ENCODE assay signal across 1 cellular context in the genomic region with DNA sequence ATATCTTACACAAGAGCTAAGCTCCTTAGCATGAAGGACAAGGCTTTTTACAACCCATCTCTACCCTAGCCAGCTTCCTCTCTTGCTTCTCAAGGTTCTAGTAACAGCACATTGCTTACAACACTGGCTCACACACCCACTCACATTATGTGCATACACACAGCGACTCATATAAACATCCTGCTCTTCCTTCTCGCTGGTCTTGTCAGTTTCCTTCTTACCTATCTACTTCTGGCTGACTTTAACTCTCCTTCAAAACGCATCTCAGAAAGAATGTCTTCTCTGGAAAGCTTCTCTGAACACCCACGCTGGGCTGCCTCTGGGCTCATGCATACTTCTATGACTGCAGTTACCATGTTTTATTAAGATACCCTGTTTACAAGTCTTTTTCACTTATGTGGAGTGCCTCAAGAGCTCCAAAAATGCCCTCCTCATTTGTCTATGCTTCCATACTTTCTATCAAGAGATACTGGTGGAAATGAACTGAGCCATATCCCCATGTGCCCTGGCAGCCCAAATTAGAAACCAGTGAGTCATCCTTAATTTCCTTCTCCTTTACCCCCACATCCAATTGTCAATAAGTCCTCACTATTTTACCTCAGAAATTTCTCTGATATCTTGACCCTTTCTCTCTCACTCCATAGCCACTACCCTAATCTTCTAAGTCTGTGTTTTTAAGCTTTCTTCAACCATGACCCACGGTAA.
TF ChIP-seq lines count a peak whose summit lies in the region.

No MANE protein-coding gene starts in this region.

TF ChIP-seq in SK-N-SH treated with all-trans-retinoic acid at 6 μM for 48 hours, 23 proteins besides CTCF, POLR2A, EP300 and RAD21 (continued from another document):
- TF ChIP-seq, protein P1, sequence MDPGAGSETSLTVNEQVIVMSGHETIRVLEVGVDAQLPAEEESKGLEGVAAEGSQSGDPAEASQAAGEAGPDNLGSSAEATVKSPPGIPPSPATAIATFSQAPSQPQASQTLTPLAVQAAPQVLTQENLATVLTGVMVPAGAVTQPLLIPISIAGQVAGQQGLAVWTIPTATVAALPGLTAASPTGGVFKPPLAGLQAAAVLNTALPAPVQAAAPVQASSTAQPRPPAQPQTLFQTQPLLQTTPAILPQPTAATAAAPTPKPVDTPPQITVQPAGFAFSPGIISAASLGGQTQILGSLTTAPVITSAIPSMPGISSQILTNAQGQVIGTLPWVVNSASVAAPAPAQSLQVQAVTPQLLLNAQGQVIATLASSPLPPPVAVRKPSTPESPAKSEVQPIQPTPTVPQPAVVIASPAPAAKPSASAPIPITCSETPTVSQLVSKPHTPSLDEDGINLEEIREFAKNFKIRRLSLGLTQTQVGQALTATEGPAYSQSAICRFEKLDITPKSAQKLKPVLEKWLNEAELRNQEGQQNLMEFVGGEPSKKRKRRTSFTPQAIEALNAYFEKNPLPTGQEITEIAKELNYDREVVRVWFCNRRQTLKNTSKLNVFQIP (CRISPR knock-in tag; IDR thresholded peaks at IDR 0.05; ENCODE audit: borderline replicate concordance, low read depth) = no peak
- TF ChIP-seq OSR1 (CRISPR knock-in tag; IDR thresholded peaks at IDR 0.05) (no peak), TOX (CRISPR knock-in tag; IDR thresholded peaks at IDR 0.05; ENCODE audit: borderline replicate concordance) (no peak), ARNTL (CRISPR knock-in tag; IDR thresholded peaks at IDR 0.05; ENCODE audit: borderline replicate concordance, low read depth) (no peak)
TF ChIP-seq in SK-N-SH treated with all-trans-retinoic acid at 6 μM for 48 hours: peak in this region for 0.
